In the genomic region with DNA sequence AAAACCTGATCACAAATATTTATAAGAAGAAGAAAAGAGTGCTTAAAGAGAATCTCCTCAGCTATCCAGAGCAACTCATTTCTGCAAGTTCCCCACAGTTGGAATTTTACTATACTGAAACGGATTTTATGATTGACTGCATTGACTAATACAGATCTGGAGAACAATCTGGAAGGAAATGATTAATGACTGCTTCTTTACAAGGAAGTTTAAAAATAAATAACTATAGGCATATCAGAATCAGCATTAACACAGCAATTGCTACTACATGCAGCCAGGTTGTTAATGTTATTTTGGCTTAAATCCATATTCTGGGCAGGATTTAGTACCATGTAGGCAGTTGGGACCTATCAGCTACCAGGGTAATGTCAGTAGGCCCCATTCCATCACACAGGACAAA, we compare ENCODE assay signal across 26 cellular contexts. TPM values are rescaled to one million over a fixed set of nuclear protein-coding genes. Genes with fewer than 3 reads are reported as not detected.
DNase-seq lines count a peak whose midpoint lies in the region; ATAC-seq, FAIRE-seq and TF ChIP-seq lines count a peak whose summit lies in the region.
"Had no signal": no experiment of that assay in that cellular context is flagged by ENCODE, and none has a peak within 500 bp of the region (broad histone marks: within the 10 kb centered on the region; RNA-seq: fewer than 3 reads in every experiment).

No MANE protein-coding gene starts in this region.

- TF ChIP-seq EP300 in GM12878 (IDR thresholded peaks at IDR 0.05; ENCODE audit: borderline replicate concordance in 1 of 2, control insufficient read depth in 1 of 2, low read depth in 2 of 2, low read length in 2 of 2): no peak

- no peaks in the 10 kb centered on the region for H3K27me3 Mint-ChIP-seq in activated naive CD4-positive, alpha-beta T cell treated with anti-CD3 and anti-CD28 coated beads, Interleukin-2, amount 50 U/mL, for 24 hours

- H3K27ac Mint-ChIP-seq in activated naive CD4-positive, alpha-beta T cell treated with anti-CD3 and anti-CD28 coated beads, Interleukin-2, amount 50 U/mL, for 24 hours: peak overlapping the region; percentile 94
- H3K27ac Mint-ChIP-seq in stimulated activated effector memory CD8-positive, alpha-beta T cell treated with anti-CD3 and anti-CD28 coated beads, Interleukin-12 subunit alpha, Interleukin-12 subunit beta, amount 100 ng/mL, for 72 hours: peak overlapping the region; percentile 99
- H3K27ac Mint-ChIP-seq: GM23338 had no signal

- H3K4me1 ChIP-seq in OCI-LY7 (ENCODE audit: insufficient read depth, low read length, poor library complexity, severe bottlenecking) (peaks cover 43% of the 10 kb centered on the region), GM12878 (ENCODE audit: control insufficient read depth, insufficient read depth, low read length) (peaks cover 8% of the 10 kb centered on the region)
- H3K4me1 ChIP-seq: gastrocnemius medialis had no signal

- H3K4me2 ChIP-seq in OCI-LY7 (ENCODE audit: low read length) (peak overlapping the region; percentile 51), GM12878 (ENCODE audit: control insufficient read depth, insufficient read depth) (peak overlapping the region; percentile 96)
- H3K4me2 ChIP-seq: GM23338 had no signal

- no peaks in the 10 kb centered on the region for H3K9me2 ChIP-seq in OCI-LY7 (ENCODE audit: insufficient read depth, low read length)

- no peak for TF ChIP-seq RAD21 in GM12878 (IDR thresholded peaks at IDR 0.05; ENCODE audit: insufficient read depth, low read depth, low read length)

- H3K4me3 ChIP-seq in OCI-LY7 (ENCODE audit: low read depth, low read length, poor library complexity, severe bottlenecking) (no peak overlapping the region), GM12878 (peak overlapping the region; percentile 94; the same call in 1 of the 2 replicates), brain microvascular endothelial cell (ENCODE audit: low read depth, low read length) (no peak overlapping the region)
- H3K4me3 ChIP-seq: esophagus muscularis mucosa, gastrocnemius medialis, GM23338, upper lobe of left lung had no signal

- H3K79me2 ChIP-seq in OCI-LY7 (ENCODE audit: insufficient read depth, low read depth, low read length) (no peaks in the 10 kb centered on the region), GM12878 (ENCODE audit: control insufficient read depth, insufficient read depth, low read length) (peaks cover 73% of the 10 kb centered on the region)

- no peak for FAIRE-seq in GM12878 (lab: Jason Lieb, UNC)
- FAIRE-seq: astrocyte, GM12892, kidney had no signal

- H4K20me1 ChIP-seq in OCI-LY7 (ENCODE audit: insufficient read depth, low read length): no peaks in the 10 kb centered on the region
- H4K20me1 ChIP-seq in GM12878 (ENCODE audit: control insufficient read depth, insufficient read depth): no peaks in the 10 kb centered on the region

- H3K9me3 ChIP-seq in OCI-LY7 (ENCODE audit: low read length): no peaks in the 10 kb centered on the region
- no peaks in the 10 kb centered on the region for H3K9me3 ChIP-seq in GM12878 (replicated peaks; ENCODE audit: control insufficient read depth, insufficient read depth, low read length)
- H3K9me3 ChIP-seq: esophagus muscularis mucosa, gastrocnemius medialis, spleen, upper lobe of left lung had no signal

- H3K27ac ChIP-seq in OCI-LY7 (ENCODE audit: low read depth, low read length, poor library complexity, severe bottlenecking): no peak overlapping the region
- peak overlapping the region; percentile 74 for H3K27ac ChIP-seq in GM12878 (ENCODE audit: control insufficient read depth, insufficient read depth)
- no peak overlapping the region for H3K27ac ChIP-seq in brain microvascular endothelial cell
- H3K27ac ChIP-seq: esophagus muscularis mucosa, gastrocnemius medialis, upper lobe of left lung had no signal

- in situ Hi-C loops in GM12878 (cut with MboI) (no loop called here), brain microvascular endothelial cell (cut with HindIII; ENCODE audit: low pct_ligation_motif_present, low sequenced_read_pairs) (no loop called here)

- H2AFZ ChIP-seq in OCI-LY7 (ENCODE audit: low read length) (peak overlapping the region; percentile 85; the same call in 1 of the 2 replicates), GM12878 (ENCODE audit: control insufficient read depth, low read depth, low read length) (no peak overlapping the region)

- SMC1A ChIA-PET in GM12878 (lab: Charles Lee; ENCODE audit: uncharacterized antibody, unreplicated experiment): interaction anchor here (1.0 to 4.7 kb wide), 8 partner anchors 9 to 34 kb away, joined by 3 to 31 read pairs (median 5); no protein-coding TSS in a partner anchor

- no peak for ATAC-seq in GM12878
- ATAC-seq in stimulated activated effector memory CD8-positive, alpha-beta T cell treated with anti-CD3 and anti-CD28 coated beads, Interleukin-12 subunit alpha, Interleukin-12 subunit beta, amount 100 ng/mL, for 72 hours: no peak
- ATAC-seq: gastrocnemius medialis, GM23338 had no signal

- no peaks in the 10 kb centered on the region for H3K27me3 ChIP-seq in GM12878 (replicated peaks in 1 of 2; ENCODE audit: control insufficient read depth in 2 of 2, insufficient read depth in 2 of 2, low read length in 1 of 2)
- H3K27me3 ChIP-seq in brain microvascular endothelial cell (replicated peaks): peaks cover 29% of the 10 kb centered on the region

- H3K36me3 Mint-ChIP-seq in activated naive CD4-positive, alpha-beta T cell treated with anti-CD3 and anti-CD28 coated beads, Interleukin-2, amount 50 U/mL, for 24 hours: peaks cover 8% of the 10 kb centered on the region
- peaks cover 52% of the 10 kb centered on the region for H3K36me3 Mint-ChIP-seq in stimulated activated effector memory CD8-positive, alpha-beta T cell treated with anti-CD3 and anti-CD28 coated beads, Interleukin-12 subunit alpha, Interleukin-12 subunit beta, amount 100 ng/mL, for 72 hours

- intact Hi-C loops in OCI-LY7 (cut with micrococcal nuclease; ENCODE audit: unreplicated experiment): no loop called here
- intact Hi-C loops in GM12878 (cut with micrococcal nuclease; ENCODE audit: unreplicated experiment): no loop called here

- CTCF ChIA-PET in OCI-LY7 (lab: Charles Lee; ENCODE audit: unreplicated experiment): no interaction called here
- CTCF ChIA-PET in GM12878 (lab: Yijun Ruan, JAX): interaction anchor here (1.0 to 1.4 kb wide), 4 partner anchors 12 to 74 kb away, joined by 3 to 5 read pairs (median 4); no protein-coding TSS in a partner anchor

- BruUV-seq in OCI-LY7 (replicated peaks; lab: Mats Ljungman, UMichigan) (no TSS peak), GM12878 (replicated peaks; lab: Mats Ljungman, UMichigan) (no TSS peak)

- RAD21 ChIA-PET in GM12878 (lab: Charles Lee; ENCODE audit: unreplicated experiment): interaction anchor here (0.6 to 1.8 kb wide), 7 partner anchors 10 to 31 kb away, joined by 3 to 5 read pairs (median 3); no protein-coding TSS in a partner anchor

- peak overlapping the region; percentile 100 for H3K4me3 Mint-ChIP-seq in activated naive CD4-positive, alpha-beta T cell treated with anti-CD3 and anti-CD28 coated beads, Interleukin-2, amount 50 U/mL, for 24 hours
- peak overlapping the region; percentile 100 for H3K4me3 Mint-ChIP-seq in stimulated activated effector memory CD8-positive, alpha-beta T cell treated with anti-CD3 and anti-CD28 coated beads, Interleukin-12 subunit alpha, Interleukin-12 subunit beta, amount 100 ng/mL, for 72 hours
- H3K4me3 Mint-ChIP-seq: GM23338 had no signal

- POLR2A ChIA-PET in OCI-LY7 (lab: Charles Lee) (interaction anchor here (0.6 to 1.0 kb wide), 3 partner anchors 13 to 1442 kb away, joined by 3 to 6 read pairs (median 3); no protein-coding TSS in a partner anchor), GM12878 (lab: Charles Lee) (interaction anchor here (0.6 to 2.6 kb wide), 3 partner anchors 13 to 67 kb away, joined by 3 to 22 read pairs (median 3); no protein-coding TSS in a partner anchor)

- H3K36me3 ChIP-seq in OCI-LY7 (ENCODE audit: insufficient read depth, low read length) (no peaks in the 10 kb centered on the region), GM12878 (ENCODE audit: control insufficient read depth in 2 of 2, insufficient read depth in 2 of 2, low read length in 1 of 2) (no peaks in the 10 kb centered on the region; a peak in 1 of 4 replicates), brain microvascular endothelial cell (replicated peaks) (no peaks in the 10 kb centered on the region)
- H3K36me3 ChIP-seq: esophagus muscularis mucosa, gastrocnemius medialis, spleen, upper lobe of left lung had no signal

- no peak for TF ChIP-seq CTCF in OCI-LY7 (conservative IDR thresholded peaks at IDR 0.05; ENCODE audit: low read length)
- no peak for TF ChIP-seq CTCF in GM12878 (IDR thresholded peaks at IDR 0.05 in 2 of 3, conservative IDR thresholded peaks at IDR 0.05 in 1 of 3; ENCODE audit: control insufficient read depth in 2 of 3, extremely low read depth in 1 of 3, insufficient read depth in 1 of 3, low read depth in 3 of 3, low read length in 3 of 3)
- TF ChIP-seq CTCF in brain microvascular endothelial cell (IDR thresholded peaks at IDR 0.05; ENCODE audit: low read depth, low read length, missing control alignments): no peak

- DNase-seq in activated naive CD4-positive, alpha-beta T cell (lab: John Stamatoyannopoulos, UW): no peak
- DNase-seq in OCI-LY7 (ENCODE audit: low spot score): no peak
- no peak for DNase-seq in GM12878 (ENCODE audit: low read depth, low spot score)
- DNase-seq in stimulated activated effector memory CD8-positive, alpha-beta T cell treated with anti-CD3 and anti-CD28 coated beads, Interleukin-12 subunit alpha, Interleukin-12 subunit beta, amount 100 ng/mL, for 72 hours (ENCODE audit: low spot score in 2 of 2): no peak
- DNase-seq in ureter (ENCODE audit: low spot score): no peak
- DNase-seq in erythroblast (lab: John Stamatoyannopoulos, UW): no peak
- DNase-seq in brain microvascular endothelial cell: no peak
- DNase-seq: activated CD4-positive, alpha-beta T cell treated with anti-CD3 and anti-CD28 coated beads, Interleukin-2, amount 50 U/mL, for 4 hours; activated effector memory CD4-positive, alpha-beta T cell treated with Interleukin-2 at 50 U/mL for 16 hours; cerebellar nuclear complex; DMS79; gastrocnemius medialis; KG1; kidney; NCI-H2029 treated with DMSO at 0.1 percent for 48 hours; NCI-H510A; spleen; stimulated activated CD4-positive, alpha-beta T cell treated with anti-CD3 and anti-CD28 coated beads, Interleukin-4, amount 100 ng/mL, for 24 hours; upper lobe of left lung had no signal

- H3K9ac ChIP-seq in GM12878 (ENCODE audit: control insufficient read depth, insufficient read depth, low read length): peak overlapping the region; percentile 19; the same call in 1 of the 2 replicates

- no peaks in the 10 kb centered on the region for H3K9me3 Mint-ChIP-seq in activated naive CD4-positive, alpha-beta T cell treated with anti-CD3 and anti-CD28 coated beads, Interleukin-2, amount 50 U/mL, for 24 hours
- no peaks in the 10 kb centered on the region for H3K9me3 Mint-ChIP-seq in stimulated activated effector memory CD8-positive, alpha-beta T cell treated with anti-CD3 and anti-CD28 coated beads, Interleukin-12 subunit alpha, Interleukin-12 subunit beta, amount 100 ng/mL, for 72 hours
- H3K9me3 Mint-ChIP-seq: GM23338 had no signal

- TF ChIP-seq POLR2A in GM12878 (IDR thresholded peaks at IDR 0.05; ENCODE audit: low read depth, low read length): no peak
- no peak for TF ChIP-seq POLR2A in erythroblast (IDR thresholded peaks at IDR 0.05; ENCODE audit: low read length)

- peaks cover 89% of the 10 kb centered on the region for H3K4me1 Mint-ChIP-seq in activated naive CD4-positive, alpha-beta T cell treated with anti-CD3 and anti-CD28 coated beads, Interleukin-2, amount 50 U/mL, for 24 hours
- peaks cover 69% of the 10 kb centered on the region for H3K4me1 Mint-ChIP-seq in stimulated activated effector memory CD8-positive, alpha-beta T cell treated with anti-CD3 and anti-CD28 coated beads, Interleukin-12 subunit alpha, Interleukin-12 subunit beta, amount 100 ng/mL, for 72 hours

- 93% methylated on average over 1 of the region's 1 CpG for WGBS in GM12878 (ENCODE audit: insufficient coverage, insufficient replicate concordance, low lambda C conversion rate, missing lambda C conversion rate)

RNA-seq across cellular contexts. Expression of a gene that starts 4.0 kb away (rescaled TPM):
- 0.13 TPM in 1 of 2 replicates, not detected in the other for total RNA-seq in OCI-LY7 (2014; rRNA removed; shearing (Covaris generic))
- total RNA-seq in OCI-LY7 (2022) (0.79 and 1.2 TPM in 2 replicates), GM12878 (2014; rRNA removed) (18.0 and 18.4 TPM in 2 replicates), GM12878 (2014; rRNA removed; fragmentation: Illumina TruSeq; extraction: Trizol) (34.5 and 38.7 TPM in 2 replicates), GM12878 (2021) (36.6 and 38.4 TPM in 2 replicates), ureter (25.4 TPM)
- total RNA-seq in GM12878 (2013; cell fraction: nucleolus; rRNA removed): 105 and 107 TPM in 2 replicates
- 60.0 TPM for polyA plus RNA-seq in GM12878 (2011; ENCODE audit: low read depth)
- polyA plus RNA-seq in GM12878 (2011; rRNA removed) (97.6 and 149 TPM in 2 replicates), GM12878 (2014; fragmentation: Illumina TruSeq; extraction: Trizol) (72.1 and 78.5 TPM in 2 replicates), GM12878 (2014; fragmentation: Nextera tagmentation; extraction: Ambion mirVana) (10 to 100 TPM; 17.1 to 34.2 TPM), GM12878 (2014; rRNA removed) (27.4 and 35.2 TPM in 2 replicates), GM12878 (2016; fragmentation: Nextera tagmentation; extraction: Ambion mirVana) (10 to 100 TPM; 42.7 to 46.3 TPM)
- polyA plus RNA-seq in GM12878 (2011; cell fraction: cytosol; rRNA removed): 72.9 and 113 TPM in 2 replicates
- 45.5 and 54.5 TPM in 2 replicates for polyA plus RNA-seq in GM12878 (2011; cell fraction: nucleus; rRNA removed)
- polyA plus RNA-seq in GM12878 (2012): 57.2 and 78.2 TPM in 2 replicates
- 60.6 and 66.1 TPM in 2 replicates for polyA minus RNA-seq in GM12878 (2011; rRNA and poly(A)+ RNA removed)
- polyA minus RNA-seq in GM12878 (2011; cell fraction: cytosol; rRNA and poly(A)+ RNA removed): 18.0 and 20.8 TPM in 2 replicates
- 49.3 and 76.1 TPM in 2 replicates for polyA minus RNA-seq in GM12878 (2011; cell fraction: nucleus; rRNA and poly(A)+ RNA removed)
- total RNA-seq: astrocyte, gastrocnemius medialis, GM23338, lung microvascular endothelial cell, osteoblast had no signal

Comparison
In these comparisons a context has a peak if more than half of its experiments do, and no peak if none do; other contexts are left out.
1. RNA of a gene that starts 4.0 kb away (total RNA-seq): 18.0 to 107 TPM in GM12878 and 25.4 TPM in ureter (single experiment); 0.13 to 1.2 TPM in OCI-LY7; every median in the first group is over 4 times any median in the second.